In the genomic region with DNA sequence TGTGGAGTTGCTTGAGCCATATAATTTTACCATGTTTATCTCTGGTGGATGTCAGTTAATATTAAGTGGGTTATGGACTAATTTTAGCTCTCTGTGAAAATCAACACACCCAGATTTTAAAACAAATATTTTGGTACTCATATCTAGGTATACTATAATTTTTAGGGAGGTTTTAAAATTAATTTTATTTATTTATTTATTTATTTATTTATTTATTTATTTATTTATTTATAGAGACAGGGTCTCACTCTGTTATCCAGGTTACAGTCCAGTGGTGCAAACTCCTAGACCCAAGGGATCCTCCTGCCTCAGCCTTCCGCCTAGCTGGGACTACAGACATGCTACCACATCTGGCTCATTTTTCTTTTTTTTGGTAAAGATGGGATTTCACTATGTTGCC, we compare ENCODE assay signal across 1 cellular context.
TF ChIP-seq lines count a peak whose summit lies in the region.

No MANE protein-coding gene starts in this region.

TF ChIP-seq in HEK293, 187 proteins besides CTCF, POLR2A, EP300 and RAD21 (continued from another document and continues in another):
- TF ChIP-seq, protein P1, sequence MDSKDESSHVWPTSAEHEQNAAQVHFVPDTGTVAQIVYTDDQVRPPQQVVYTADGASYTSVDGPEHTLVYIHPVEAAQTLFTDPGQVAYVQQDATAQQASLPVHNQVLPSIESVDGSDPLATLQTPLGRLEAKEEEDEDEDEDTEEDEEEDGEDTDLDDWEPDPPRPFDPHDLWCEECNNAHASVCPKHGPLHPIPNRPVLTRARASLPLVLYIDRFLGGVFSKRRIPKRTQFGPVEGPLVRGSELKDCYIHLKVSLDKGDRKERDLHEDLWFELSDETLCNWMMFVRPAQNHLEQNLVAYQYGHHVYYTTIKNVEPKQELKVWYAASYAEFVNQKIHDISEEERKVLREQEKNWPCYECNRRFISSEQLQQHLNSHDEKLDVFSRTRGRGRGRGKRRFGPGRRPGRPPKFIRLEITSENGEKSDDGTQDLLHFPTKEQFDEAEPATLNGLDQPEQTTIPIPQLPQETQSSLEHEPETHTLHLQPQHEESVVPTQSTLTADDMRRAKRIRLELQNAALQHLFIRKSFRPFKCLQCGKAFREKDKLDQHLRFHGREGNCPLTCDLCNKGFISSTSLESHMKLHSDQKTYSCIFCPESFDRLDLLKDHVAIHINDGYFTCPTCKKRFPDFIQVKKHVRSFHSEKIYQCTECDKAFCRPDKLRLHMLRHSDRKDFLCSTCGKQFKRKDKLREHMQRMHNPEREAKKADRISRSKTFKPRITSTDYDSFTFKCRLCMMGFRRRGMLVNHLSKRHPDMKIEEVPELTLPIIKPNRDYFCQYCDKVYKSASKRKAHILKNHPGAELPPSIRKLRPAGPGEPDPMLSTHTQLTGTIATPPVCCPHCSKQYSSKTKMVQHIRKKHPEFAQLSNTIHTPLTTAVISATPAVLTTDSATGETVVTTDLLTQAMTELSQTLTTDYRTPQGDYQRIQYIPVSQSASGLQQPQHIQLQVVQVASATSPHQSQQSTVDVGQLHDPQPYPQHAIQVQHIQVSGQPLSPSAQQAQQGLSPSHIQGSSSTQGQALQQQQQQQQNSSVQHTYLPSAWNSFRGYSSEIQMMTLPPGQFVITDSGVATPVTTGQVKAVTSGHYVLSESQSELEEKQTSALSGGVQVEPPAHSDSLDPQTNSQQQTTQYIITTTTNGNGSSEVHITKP (tag by site-specific recombination; IDR thresholded peaks at IDR 0.05): no peak
- TF ChIP-seq ZSCAN16 (tag by site-specific recombination; IDR thresholded peaks at IDR 0.05) (no peak), ZNF138 (tag by site-specific recombination; IDR thresholded peaks at IDR 0.05; ENCODE audit: borderline replicate concordance) (no peak), ZNF571 (tag by site-specific recombination; IDR thresholded peaks at IDR 0.05) (no peak), ZNF623 (tag by site-specific recombination; IDR thresholded peaks at IDR 0.05) (peak; percentile 72), RBAK (tag by site-specific recombination; IDR thresholded peaks at IDR 0.05) (no peak), ZNF558 (tag by site-specific recombination; IDR thresholded peaks at IDR 0.05) (0 out of 2 replicates have a peak, but pooled peaks have one; percentile 19), ZNF624 (tag by site-specific recombination; IDR thresholded peaks at IDR 0.05) (no peak), ZSCAN23 (tag by site-specific recombination; IDR thresholded peaks at IDR 0.05) (no peak), ZNF10 (tag by site-specific recombination; IDR thresholded peaks at IDR 0.05) (no peak), ZFP3 (tag by site-specific recombination; IDR thresholded peaks at IDR 0.05; ENCODE audit: low read depth) (no peak), ZNF366 (tag by site-specific recombination; conservative IDR thresholded peaks at IDR 0.05) (no peak), ZBTB17 (tag by site-specific recombination; IDR thresholded peaks at IDR 0.05) (no peak), ZNF302 (tag by site-specific recombination; IDR thresholded peaks at IDR 0.05; ENCODE audit: low read depth) (no peak), ZNF354C (tag by site-specific recombination; IDR thresholded peaks at IDR 0.05; ENCODE audit: borderline replicate concordance, low read depth) (no peak), TRIM28 (IDR thresholded peaks at IDR 0.05; ENCODE audit: borderline replicate concordance, low read length) (no peak), WT1 (tag by site-specific recombination; IDR thresholded peaks at IDR 0.05) (no peak), FEZF1 (tag by site-specific recombination; IDR thresholded peaks at IDR 0.05) (no peak), ZNF24 (tag by site-specific recombination; IDR thresholded peaks at IDR 0.05) (no peak), ZBTB21 (tag by site-specific recombination; IDR thresholded peaks at IDR 0.05) (no peak), ZNF184 (tag by site-specific recombination; IDR thresholded peaks at IDR 0.05) (no peak), GLIS1 (tag by site-specific recombination; IDR thresholded peaks at IDR 0.05) (no peak), IKZF3 (tag by site-specific recombination; IDR thresholded peaks at IDR 0.05) (no peak), ZBTB20 (tag by site-specific recombination; IDR thresholded peaks at IDR 0.05) (no peak), ZNF654 (tag by site-specific recombination; IDR thresholded peaks at IDR 0.05; ENCODE audit: low read depth) (peak; percentile 23; the same call in 1 of the 2 replicates), ZXDB (tag by site-specific recombination; IDR thresholded peaks at IDR 0.05) (peak; percentile 56), SCRT2 (tag by site-specific recombination; IDR thresholded peaks at IDR 0.05) (no peak), ZNF629 (tag by site-specific recombination; IDR thresholded peaks at IDR 0.05) (0 out of 2 replicates have a peak, but pooled peaks have one; percentile 28), ZNF501 (tag by site-specific recombination; IDR thresholded peaks at IDR 0.05) (0 out of 2 replicates have a peak, but pooled peaks have one; percentile 33), BCL11A (tag by site-specific recombination; IDR thresholded peaks at IDR 0.05; ENCODE audit: low read depth) (no peak), SCRT1 (tag by site-specific recombination; IDR thresholded peaks at IDR 0.05; ENCODE audit: borderline replicate concordance) (no peak), ZBTB7A (tag by site-specific recombination; IDR thresholded peaks at IDR 0.05; ENCODE audit: low read depth) (no peak), ZNF174 (tag by site-specific recombination; IDR thresholded peaks at IDR 0.05) (no peak), ZNF211 (tag by site-specific recombination; IDR thresholded peaks at IDR 0.05; ENCODE audit: low read depth) (no peak), ZNF391 (tag by site-specific recombination; IDR thresholded peaks at IDR 0.05; ENCODE audit: borderline replicate concordance, low read depth) (no peak), ZNF701 (tag by site-specific recombination; IDR thresholded peaks at IDR 0.05) (no peak), ZNF140 (tag by site-specific recombination; IDR thresholded peaks at IDR 0.05) (no peak; the same call in 1 of the 2 replicates), ZNF830 (tag by site-specific recombination; IDR thresholded peaks at IDR 0.05; ENCODE audit: low read depth) (no peak), ZNF248 (tag by site-specific recombination; IDR thresholded peaks at IDR 0.05) (no peak)
- TF ChIP-seq, protein P2, sequence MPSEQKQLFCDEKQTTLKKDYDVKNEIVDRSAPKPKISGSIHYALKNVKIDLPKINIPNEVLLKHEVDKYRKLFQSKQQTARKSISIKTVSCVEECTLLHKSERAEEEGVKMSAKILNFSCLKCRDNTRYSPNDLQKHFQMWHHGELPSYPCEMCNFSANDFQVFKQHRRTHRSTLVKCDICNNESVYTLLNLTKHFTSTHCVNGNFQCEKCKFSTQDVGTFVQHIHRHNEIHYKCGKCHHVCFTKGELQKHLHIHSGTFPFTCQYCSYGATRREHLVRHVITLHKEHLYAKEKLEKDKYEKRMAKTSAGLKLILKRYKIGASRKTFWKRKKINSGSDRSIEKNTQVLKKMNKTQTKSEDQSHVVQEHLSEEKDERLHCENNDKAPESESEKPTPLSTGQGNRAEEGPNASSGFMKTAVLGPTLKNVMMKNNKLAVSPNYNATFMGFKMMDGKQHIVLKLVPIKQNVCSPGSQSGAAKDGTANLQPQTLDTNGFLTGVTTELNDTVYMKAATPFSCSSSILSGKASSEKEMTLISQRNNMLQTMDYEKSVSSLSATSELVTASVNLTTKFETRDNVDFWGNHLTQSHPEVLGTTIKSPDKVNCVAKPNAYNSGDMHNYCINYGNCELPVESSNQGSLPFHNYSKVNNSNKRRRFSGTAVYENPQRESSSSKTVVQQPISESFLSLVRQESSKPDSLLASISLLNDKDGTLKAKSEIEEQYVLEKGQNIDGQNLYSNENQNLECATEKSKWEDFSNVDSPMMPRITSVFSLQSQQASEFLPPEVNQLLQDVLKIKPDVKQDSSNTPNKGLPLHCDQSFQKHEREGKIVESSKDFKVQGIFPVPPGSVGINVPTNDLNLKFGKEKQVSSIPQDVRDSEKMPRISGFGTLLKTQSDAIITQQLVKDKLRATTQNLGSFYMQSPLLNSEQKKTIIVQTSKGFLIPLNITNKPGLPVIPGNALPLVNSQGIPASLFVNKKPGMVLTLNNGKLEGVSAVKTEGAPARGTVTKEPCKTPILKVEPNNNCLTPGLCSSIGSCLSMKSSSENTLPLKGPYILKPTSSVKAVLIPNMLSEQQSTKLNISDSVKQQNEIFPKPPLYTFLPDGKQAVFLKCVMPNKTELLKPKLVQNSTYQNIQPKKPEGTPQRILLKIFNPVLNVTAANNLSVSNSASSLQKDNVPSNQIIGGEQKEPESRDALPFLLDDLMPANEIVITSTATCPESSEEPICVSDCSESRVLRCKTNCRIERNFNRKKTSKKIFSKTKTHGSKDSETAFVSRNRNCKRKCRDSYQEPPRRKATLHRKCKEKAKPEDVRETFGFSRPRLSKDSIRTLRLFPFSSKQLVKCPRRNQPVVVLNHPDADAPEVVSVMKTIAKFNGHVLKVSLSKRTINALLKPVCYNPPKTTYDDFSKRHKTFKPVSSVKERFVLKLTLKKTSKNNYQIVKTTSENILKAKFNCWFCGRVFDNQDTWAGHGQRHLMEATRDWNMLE (tag by site-specific recombination; conservative IDR thresholded peaks at IDR 0.05; ENCODE audit: low read depth): peak; percentile 75
- TF ChIP-seq, protein P3, sequence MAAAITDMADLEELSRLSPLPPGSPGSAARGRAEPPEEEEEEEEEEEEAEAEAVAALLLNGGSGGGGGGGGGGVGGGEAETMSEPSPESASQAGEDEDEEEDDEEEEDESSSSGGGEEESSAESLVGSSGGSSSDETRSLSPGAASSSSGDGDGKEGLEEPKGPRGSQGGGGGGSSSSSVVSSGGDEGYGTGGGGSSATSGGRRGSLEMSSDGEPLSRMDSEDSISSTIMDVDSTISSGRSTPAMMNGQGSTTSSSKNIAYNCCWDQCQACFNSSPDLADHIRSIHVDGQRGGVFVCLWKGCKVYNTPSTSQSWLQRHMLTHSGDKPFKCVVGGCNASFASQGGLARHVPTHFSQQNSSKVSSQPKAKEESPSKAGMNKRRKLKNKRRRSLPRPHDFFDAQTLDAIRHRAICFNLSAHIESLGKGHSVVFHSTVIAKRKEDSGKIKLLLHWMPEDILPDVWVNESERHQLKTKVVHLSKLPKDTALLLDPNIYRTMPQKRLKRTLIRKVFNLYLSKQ (tag by site-specific recombination; IDR thresholded peaks at IDR 0.05; ENCODE audit: borderline replicate concordance): no peak
- TF ChIP-seq, protein P4, sequence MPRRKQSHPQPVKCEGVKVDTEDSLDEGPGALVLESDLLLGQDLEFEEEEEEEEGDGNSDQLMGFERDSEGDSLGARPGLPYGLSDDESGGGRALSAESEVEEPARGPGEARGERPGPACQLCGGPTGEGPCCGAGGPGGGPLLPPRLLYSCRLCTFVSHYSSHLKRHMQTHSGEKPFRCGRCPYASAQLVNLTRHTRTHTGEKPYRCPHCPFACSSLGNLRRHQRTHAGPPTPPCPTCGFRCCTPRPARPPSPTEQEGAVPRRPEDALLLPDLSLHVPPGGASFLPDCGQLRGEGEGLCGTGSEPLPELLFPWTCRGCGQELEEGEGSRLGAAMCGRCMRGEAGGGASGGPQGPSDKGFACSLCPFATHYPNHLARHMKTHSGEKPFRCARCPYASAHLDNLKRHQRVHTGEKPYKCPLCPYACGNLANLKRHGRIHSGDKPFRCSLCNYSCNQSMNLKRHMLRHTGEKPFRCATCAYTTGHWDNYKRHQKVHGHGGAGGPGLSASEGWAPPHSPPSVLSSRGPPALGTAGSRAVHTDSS (tag by site-specific recombination; IDR thresholded peaks at IDR 0.05): no peak
- TF ChIP-seq, protein P5, sequence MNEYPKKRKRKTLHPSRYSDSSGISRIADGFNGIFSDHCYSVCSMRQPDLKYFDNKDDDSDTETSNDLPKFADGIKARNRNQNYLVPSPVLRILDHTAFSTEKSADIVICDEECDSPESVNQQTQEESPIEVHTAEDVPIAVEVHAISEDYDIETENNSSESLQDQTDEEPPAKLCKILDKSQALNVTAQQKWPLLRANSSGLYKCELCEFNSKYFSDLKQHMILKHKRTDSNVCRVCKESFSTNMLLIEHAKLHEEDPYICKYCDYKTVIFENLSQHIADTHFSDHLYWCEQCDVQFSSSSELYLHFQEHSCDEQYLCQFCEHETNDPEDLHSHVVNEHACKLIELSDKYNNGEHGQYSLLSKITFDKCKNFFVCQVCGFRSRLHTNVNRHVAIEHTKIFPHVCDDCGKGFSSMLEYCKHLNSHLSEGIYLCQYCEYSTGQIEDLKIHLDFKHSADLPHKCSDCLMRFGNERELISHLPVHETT (tag by site-specific recombination; IDR thresholded peaks at IDR 0.05): no peak
- TF ChIP-seq, protein P6, sequence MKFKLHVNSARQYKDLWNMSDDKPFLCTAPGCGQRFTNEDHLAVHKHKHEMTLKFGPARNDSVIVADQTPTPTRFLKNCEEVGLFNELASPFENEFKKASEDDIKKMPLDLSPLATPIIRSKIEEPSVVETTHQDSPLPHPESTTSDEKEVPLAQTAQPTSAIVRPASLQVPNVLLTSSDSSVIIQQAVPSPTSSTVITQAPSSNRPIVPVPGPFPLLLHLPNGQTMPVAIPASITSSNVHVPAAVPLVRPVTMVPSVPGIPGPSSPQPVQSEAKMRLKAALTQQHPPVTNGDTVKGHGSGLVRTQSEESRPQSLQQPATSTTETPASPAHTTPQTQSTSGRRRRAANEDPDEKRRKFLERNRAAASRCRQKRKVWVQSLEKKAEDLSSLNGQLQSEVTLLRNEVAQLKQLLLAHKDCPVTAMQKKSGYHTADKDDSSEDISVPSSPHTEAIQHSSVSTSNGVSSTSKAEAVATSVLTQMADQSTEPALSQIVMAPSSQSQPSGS (tag by site-specific recombination; IDR thresholded peaks at IDR 0.05; ENCODE audit: low read depth): no peak
- TF ChIP-seq, protein P7, sequence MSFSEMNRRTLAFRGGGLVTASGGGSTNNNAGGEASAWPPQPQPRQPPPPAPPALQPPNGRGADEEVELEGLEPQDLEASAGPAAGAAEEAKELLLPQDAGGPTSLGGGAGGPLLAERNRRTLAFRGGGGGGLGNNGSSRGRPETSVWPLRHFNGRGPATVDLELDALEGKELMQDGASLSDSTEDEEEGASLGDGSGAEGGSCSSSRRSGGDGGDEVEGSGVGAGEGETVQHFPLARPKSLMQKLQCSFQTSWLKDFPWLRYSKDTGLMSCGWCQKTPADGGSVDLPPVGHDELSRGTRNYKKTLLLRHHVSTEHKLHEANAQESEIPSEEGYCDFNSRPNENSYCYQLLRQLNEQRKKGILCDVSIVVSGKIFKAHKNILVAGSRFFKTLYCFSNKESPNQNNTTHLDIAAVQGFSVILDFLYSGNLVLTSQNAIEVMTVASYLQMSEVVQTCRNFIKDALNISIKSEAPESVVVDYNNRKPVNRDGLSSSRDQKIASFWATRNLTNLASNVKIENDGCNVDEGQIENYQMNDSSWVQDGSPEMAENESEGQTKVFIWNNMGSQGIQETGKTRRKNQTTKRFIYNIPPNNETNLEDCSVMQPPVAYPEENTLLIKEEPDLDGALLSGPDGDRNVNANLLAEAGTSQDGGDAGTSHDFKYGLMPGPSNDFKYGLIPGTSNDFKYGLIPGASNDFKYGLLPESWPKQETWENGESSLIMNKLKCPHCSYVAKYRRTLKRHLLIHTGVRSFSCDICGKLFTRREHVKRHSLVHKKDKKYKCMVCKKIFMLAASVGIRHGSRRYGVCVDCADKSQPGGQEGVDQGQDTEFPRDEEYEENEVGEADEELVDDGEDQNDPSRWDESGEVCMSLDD (tag by site-specific recombination; IDR thresholded peaks at IDR 0.05): no peak
- TF ChIP-seq, protein P8, sequence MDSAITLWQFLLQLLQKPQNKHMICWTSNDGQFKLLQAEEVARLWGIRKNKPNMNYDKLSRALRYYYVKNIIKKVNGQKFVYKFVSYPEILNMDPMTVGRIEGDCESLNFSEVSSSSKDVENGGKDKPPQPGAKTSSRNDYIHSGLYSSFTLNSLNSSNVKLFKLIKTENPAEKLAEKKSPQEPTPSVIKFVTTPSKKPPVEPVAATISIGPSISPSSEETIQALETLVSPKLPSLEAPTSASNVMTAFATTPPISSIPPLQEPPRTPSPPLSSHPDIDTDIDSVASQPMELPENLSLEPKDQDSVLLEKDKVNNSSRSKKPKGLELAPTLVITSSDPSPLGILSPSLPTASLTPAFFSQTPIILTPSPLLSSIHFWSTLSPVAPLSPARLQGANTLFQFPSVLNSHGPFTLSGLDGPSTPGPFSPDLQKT (IDR thresholded peaks at IDR 0.05; ENCODE audit: borderline replicate concordance, low read depth, low read length): no peak
